Comparison of ENCODE assay signal across 18 cellular contexts in genomic region chr9:137755261-137755927, GRCh38.
"Had no signal": no experiment of that assay in that cellular context is flagged by ENCODE, and none has a peak within 500 bp of the region (broad histone marks: within the 10 kb centered on the region; RNA-seq: fewer than 3 reads in every experiment).

No MANE protein-coding gene starts in this region.

- H3K27me3 Mint-ChIP-seq: naive thymus-derived CD4-positive, alpha-beta T cell; T-cell had no signal

- DNase-seq: activated CD4-positive, alpha-beta T cell treated with anti-CD3 and anti-CD28 coated beads, Interleukin-2, amount 50 U/mL, for 4 hours; activated CD8-positive, alpha-beta memory T cell treated with anti-CD3 and anti-CD28 coated beads for 24 hours; activated CD8-positive, alpha-beta memory T cell treated with anti-CD3 and anti-CD28 coated beads, Interleukin-2, amount 50 U/mL, for 4 hours; activated gamma-delta T cell; activated T-cell treated with anti-CD3 and anti-CD28 coated beads, Interleukin-2, amount 50 U/mL, for 4 hours; amygdala; cerebellar nuclear complex; cortex of kidney; foreskin fibroblast; lower lobe of right lung; naive thymus-derived CD4-positive, alpha-beta T cell; small intestine; stimulated activated CD4-positive, alpha-beta T cell treated with anti-CD3 and anti-CD28 coated beads, Interleukin-2, amount 100 ng/mL, for 24 hours; stimulated activated naive CD4-positive, alpha-beta T cell; T-cell had no signal

- H3K27ac ChIP-seq: lower lobe of right lung, upper lobe of right lung had no signal

- H3K27me3 ChIP-seq: upper lobe of right lung had no signal

- H3K4me1 ChIP-seq: lower lobe of right lung, upper lobe of right lung had no signal

- H3K9me3 ChIP-seq: lower lobe of right lung, upper lobe of right lung had no signal

- H3K4me3 ChIP-seq: lower lobe of right lung, upper lobe of right lung had no signal

- H3K4me3 Mint-ChIP-seq: activated T-cell treated with anti-CD3 and anti-CD28 coated beads, Interleukin-2, amount 50 U/mL, for 4 hours; naive thymus-derived CD4-positive, alpha-beta T cell; T-cell had no signal

- ATAC-seq: activated T-cell treated with anti-CD3 and anti-CD28 coated beads, Interleukin-2, amount 50 U/mL, for 4 hours; left lobe of liver; lower lobe of right lung; naive thymus-derived CD4-positive, alpha-beta T cell; SK-N-SH treated with all-trans-retinoic acid at 6 μM for 48 hours; T-cell; upper lobe of right lung had no signal
